Comparison of ENCODE assay signal across 1 cellular context in the genomic region with DNA sequence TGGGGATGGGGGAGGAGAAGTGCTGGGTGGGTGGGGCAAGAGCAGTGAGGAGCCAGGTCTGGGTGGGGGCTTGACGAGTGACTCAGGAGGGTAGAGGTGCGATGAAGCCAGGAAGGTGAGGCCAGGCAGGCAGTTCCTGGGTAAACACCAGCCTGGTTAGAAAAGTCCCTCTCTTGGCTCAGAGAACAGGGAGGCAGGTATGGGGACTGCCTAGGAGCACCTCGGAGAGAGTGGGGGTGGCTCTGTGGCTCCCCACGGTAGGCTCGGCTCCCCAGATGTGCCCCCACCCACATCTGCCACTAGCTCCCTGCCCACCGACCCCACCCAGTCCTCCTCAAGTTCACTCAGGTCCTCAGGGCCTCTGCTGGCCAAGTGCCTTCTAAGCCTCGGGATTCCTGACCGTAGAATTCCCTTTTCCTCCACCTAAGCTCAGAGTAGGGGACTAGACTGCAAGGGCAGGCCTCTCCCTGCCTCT.
TF ChIP-seq lines count a peak whose summit lies in the region.

No MANE protein-coding gene starts in this region.

TF ChIP-seq in HepG2, 621 proteins besides CTCF, POLR2A, EP300 and RAD21 (continued from another document):
- TF ChIP-seq, protein P1, sequence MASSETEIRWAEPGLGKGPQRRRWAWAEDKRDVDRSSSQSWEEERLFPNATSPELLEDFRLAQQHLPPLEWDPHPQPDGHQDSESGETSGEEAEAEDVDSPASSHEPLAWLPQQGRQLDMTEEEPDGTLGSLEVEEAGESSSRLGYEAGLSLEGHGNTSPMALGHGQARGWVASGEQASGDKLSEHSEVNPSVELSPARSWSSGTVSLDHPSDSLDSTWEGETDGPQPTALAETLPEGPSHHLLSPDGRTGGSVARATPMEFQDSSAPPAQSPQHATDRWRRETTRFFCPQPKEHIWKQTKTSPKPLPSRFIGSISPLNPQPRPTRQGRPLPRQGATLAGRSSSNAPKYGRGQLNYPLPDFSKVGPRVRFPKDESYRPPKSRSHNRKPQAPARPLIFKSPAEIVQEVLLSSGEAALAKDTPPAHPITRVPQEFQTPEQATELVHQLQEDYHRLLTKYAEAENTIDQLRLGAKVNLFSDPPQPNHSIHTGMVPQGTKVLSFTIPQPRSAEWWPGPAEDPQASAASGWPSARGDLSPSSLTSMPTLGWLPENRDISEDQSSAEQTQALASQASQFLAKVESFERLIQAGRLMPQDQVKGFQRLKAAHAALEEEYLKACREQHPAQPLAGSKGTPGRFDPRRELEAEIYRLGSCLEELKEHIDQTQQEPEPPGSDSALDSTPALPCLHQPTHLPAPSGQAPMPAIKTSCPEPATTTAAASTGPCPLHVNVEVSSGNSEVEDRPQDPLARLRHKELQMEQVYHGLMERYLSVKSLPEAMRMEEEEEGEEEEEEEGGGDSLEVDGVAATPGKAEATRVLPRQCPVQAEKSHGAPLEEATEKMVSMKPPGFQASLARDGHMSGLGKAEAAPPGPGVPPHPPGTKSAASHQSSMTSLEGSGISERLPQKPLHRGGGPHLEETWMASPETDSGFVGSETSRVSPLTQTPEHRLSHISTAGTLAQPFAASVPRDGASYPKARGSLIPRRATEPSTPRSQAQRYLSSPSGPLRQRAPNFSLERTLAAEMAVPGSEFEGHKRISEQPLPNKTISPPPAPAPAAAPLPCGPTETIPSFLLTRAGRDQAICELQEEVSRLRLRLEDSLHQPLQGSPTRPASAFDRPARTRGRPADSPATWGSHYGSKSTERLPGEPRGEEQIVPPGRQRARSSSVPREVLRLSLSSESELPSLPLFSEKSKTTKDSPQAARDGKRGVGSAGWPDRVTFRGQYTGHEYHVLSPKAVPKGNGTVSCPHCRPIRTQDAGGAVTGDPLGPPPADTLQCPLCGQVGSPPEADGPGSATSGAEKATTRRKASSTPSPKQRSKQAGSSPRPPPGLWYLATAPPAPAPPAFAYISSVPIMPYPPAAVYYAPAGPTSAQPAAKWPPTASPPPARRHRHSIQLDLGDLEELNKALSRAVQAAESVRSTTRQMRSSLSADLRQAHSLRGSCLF (CRISPR knock-in tag; IDR thresholded peaks at IDR 0.05; ENCODE audit: borderline replicate concordance) = no peak
- no peak for TF ChIP-seq ZSCAN29 (CRISPR knock-in tag; conservative IDR thresholded peaks at IDR 0.05)
- TF ChIP-seq, protein P2, sequence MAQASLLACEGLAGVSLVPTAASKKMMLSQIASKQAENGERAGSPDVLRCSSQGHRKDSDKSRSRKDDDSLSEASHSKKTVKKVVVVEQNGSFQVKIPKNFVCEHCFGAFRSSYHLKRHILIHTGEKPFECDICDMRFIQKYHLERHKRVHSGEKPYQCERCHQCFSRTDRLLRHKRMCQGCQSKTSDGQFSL (CRISPR knock-in tag; IDR thresholded peaks at IDR 0.05) = no peak
